21 cellular contexts compared by ENCODE assay signal in the genomic region with DNA sequence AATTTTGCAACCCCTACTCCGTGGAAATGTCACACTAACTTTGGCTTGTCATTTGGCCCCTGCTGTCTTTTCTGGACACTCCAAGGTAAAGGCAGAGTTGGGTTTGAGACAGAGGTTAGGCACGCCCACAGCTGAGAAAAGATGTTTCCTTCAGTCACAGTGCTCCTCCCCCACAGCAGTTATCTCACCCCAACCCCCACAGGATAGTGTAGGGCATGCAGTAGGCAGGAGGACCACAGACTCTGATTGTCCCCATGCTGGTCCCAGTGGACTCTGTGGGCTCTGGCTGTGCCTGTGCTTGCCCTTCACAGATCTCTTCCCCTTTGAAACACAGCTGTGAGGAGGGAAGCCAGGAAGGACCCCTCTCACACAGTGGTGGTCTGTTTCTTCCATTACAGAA.
DNase-seq lines count a peak whose midpoint lies in the region; ATAC-seq and TF ChIP-seq lines count a peak whose summit lies in the region.
"Had no signal": no experiment of that assay in that cellular context is flagged by ENCODE, and none has a peak within 500 bp of the region (broad histone marks: within the 10 kb centered on the region; RNA-seq: fewer than 3 reads in every experiment).

No MANE protein-coding gene starts in this region.

- TF ChIP-seq POLR2A in esophagus muscularis mucosa (IDR thresholded peaks at IDR 0.05; ENCODE audit: low read depth), result no peak

- no peaks in the 10 kb centered on the region for H4K20me1 ChIP-seq in MM.1S (ENCODE audit: insufficient read depth, low read length)

- H3K4me3 Mint-ChIP-seq in T-helper 2 cell treated with Interferon-gamma antibody and Interleukin-4, amounts not matched to agents 5 μg/mL and 100 μg/mL, for 36 hours, result peak overlapping the region; percentile 43
- H3K4me3 Mint-ChIP-seq in activated T-helper 2 cell treated with anti-CD3 and anti-CD28 coated beads, Interferon-gamma antibody, Interleukin-2, Interleukin-4, amounts not matched to agents 10 μg/mL and 5 μg/mL and 100 μg/mL, durations not matched to agents 14 hours and 24 hours and 36 hours (ENCODE audit: low read depth), result peak overlapping the region; percentile 13
- no peak overlapping the region for H3K4me3 Mint-ChIP-seq in stimulated activated memory B cell treated with anti-CD40 and anti-IgM and Interleukin-4, amounts not matched to agents 10 μg/mL and 1 μg/mL and 100 μg/mL, for 72 hours
- H3K4me3 Mint-ChIP-seq: central memory CD8-positive, alpha-beta T cell; IgD-negative memory B cell; neural crest cell had no signal

- peak overlapping the region; percentile 14; the same call in 1 of the 2 replicates for H3K4me2 ChIP-seq in MM.1S (ENCODE audit: low read depth, low read length)
- H3K4me2 ChIP-seq: SK-N-SH had no signal

- no peak overlapping the region for H3K9ac ChIP-seq in MM.1S (ENCODE audit: low read length)
- H3K9ac ChIP-seq: SK-N-SH had no signal

- H3K4me1 Mint-ChIP-seq in T-helper 2 cell treated with Interferon-gamma antibody and Interleukin-4, amounts not matched to agents 5 μg/mL and 100 μg/mL, for 36 hours (ENCODE audit: low read depth), result peaks cover 62% of the 10 kb centered on the region
- peaks cover 66% of the 10 kb centered on the region for H3K4me1 Mint-ChIP-seq in activated T-helper 2 cell treated with anti-CD3 and anti-CD28 coated beads, Interferon-gamma antibody, Interleukin-2, Interleukin-4, amounts not matched to agents 10 μg/mL and 5 μg/mL and 100 μg/mL, durations not matched to agents 14 hours and 24 hours and 36 hours (ENCODE audit: low read depth)
- no peaks in the 10 kb centered on the region for H3K4me1 Mint-ChIP-seq in stimulated activated memory B cell treated with anti-CD40 and anti-IgM and Interleukin-4, amounts not matched to agents 10 μg/mL and 1 μg/mL and 100 μg/mL, for 72 hours
- H3K4me1 Mint-ChIP-seq: central memory CD8-positive, alpha-beta T cell had no signal

- H3K27me3 ChIP-seq in MM.1S (replicated peaks; ENCODE audit: insufficient read depth, low read length), result no peaks in the 10 kb centered on the region
- no peaks in the 10 kb centered on the region for H3K27me3 ChIP-seq in esophagus muscularis mucosa
- H3K27me3 ChIP-seq: MG63, tibial nerve had no signal

- no peak for TF ChIP-seq EP300 in esophagus muscularis mucosa (IDR thresholded peaks at IDR 0.05)

- H3K9me2 ChIP-seq in MM.1S (replicated peaks; ENCODE audit: insufficient read depth, low read length), result no peaks in the 10 kb centered on the region
- H3K9me2 ChIP-seq: SK-N-SH had no signal

- peak overlapping the region; percentile 47 for H3K27ac Mint-ChIP-seq in T-helper 2 cell treated with Interferon-gamma antibody and Interleukin-4, amounts not matched to agents 5 μg/mL and 100 μg/mL, for 36 hours
- peak overlapping the region; percentile 82 for H3K27ac Mint-ChIP-seq in activated T-helper 2 cell treated with anti-CD3 and anti-CD28 coated beads, Interferon-gamma antibody, Interleukin-2, Interleukin-4, amounts not matched to agents 10 μg/mL and 5 μg/mL and 100 μg/mL, durations not matched to agents 14 hours and 24 hours and 36 hours
- H3K27ac Mint-ChIP-seq in stimulated activated memory B cell treated with anti-CD40 and anti-IgM and Interleukin-4, amounts not matched to agents 10 μg/mL and 1 μg/mL and 100 μg/mL, for 72 hours, result no peak overlapping the region
- H3K27ac Mint-ChIP-seq: IgD-negative memory B cell had no signal

- H3K79me2 ChIP-seq in MM.1S (ENCODE audit: low read length), result peaks cover 92% of the 10 kb centered on the region

- TF ChIP-seq CTCF in MM.1S (IDR thresholded peaks at IDR 0.05; ENCODE audit: low read length) (no peak), esophagus muscularis mucosa (IDR thresholded peaks at IDR 0.05) (no peak)

- H3K4me1 ChIP-seq in MM.1S (ENCODE audit: low read length) (peaks cover 26% of the 10 kb centered on the region), esophagus muscularis mucosa (no peaks in the 10 kb centered on the region)
- H3K4me1 ChIP-seq: tibial nerve had no signal

- H3K36me3 ChIP-seq in MM.1S (replicated peaks; ENCODE audit: insufficient read depth, low read length), result no peaks in the 10 kb centered on the region
- no peaks in the 10 kb centered on the region for H3K36me3 ChIP-seq in esophagus muscularis mucosa
- H3K36me3 ChIP-seq: MG63, tibial nerve had no signal

- peak overlapping the region; percentile 8; the same call in 1 of the 2 replicates for H3K27ac ChIP-seq in MM.1S (ENCODE audit: low read length)
- no peak overlapping the region for H3K27ac ChIP-seq in esophagus muscularis mucosa (replicated peaks in 1 of 4)
- H3K27ac ChIP-seq: tibial nerve had no signal

- H3K4me3 ChIP-seq in MM.1S (ENCODE audit: low read length) (no peak overlapping the region), esophagus muscularis mucosa (no peak overlapping the region)
- H3K4me3 ChIP-seq: MG63, tibial nerve had no signal

- no peaks in the 10 kb centered on the region for H3K27me3 Mint-ChIP-seq in T-helper 2 cell treated with Interferon-gamma antibody and Interleukin-4, amounts not matched to agents 5 μg/mL and 100 μg/mL, for 36 hours (ENCODE audit: low read depth)
- H3K27me3 Mint-ChIP-seq in activated T-helper 2 cell treated with anti-CD3 and anti-CD28 coated beads, Interferon-gamma antibody, Interleukin-2, Interleukin-4, amounts not matched to agents 10 μg/mL and 5 μg/mL and 100 μg/mL, durations not matched to agents 14 hours and 24 hours and 36 hours (ENCODE audit: low read depth), result no peaks in the 10 kb centered on the region
- H3K27me3 Mint-ChIP-seq in stimulated activated memory B cell treated with anti-CD40 and anti-IgM and Interleukin-4, amounts not matched to agents 10 μg/mL and 1 μg/mL and 100 μg/mL, for 72 hours, result no peaks in the 10 kb centered on the region

- no peak for DNase-seq in T-helper 2 cell treated with Interferon-gamma antibody and Interleukin-4, amounts not matched to agents 5 μg/mL and 100 μg/mL, for 36 hours (ENCODE audit: low spot score)
- DNase-seq in T-helper 2 cell (no peak), MM.1S (no peak), NCI-H146 (lab: John Stamatoyannopoulos, UW) (no peak), esophagus muscularis mucosa (ENCODE audit: extremely low spot score) (no peak), DMS79 (lab: John Stamatoyannopoulos, UW) (no peak)
- no peak for DNase-seq in activated T-helper 2 cell treated with anti-CD3 and anti-CD28 coated beads, Interferon-gamma antibody, Interleukin-2, Interleukin-4, amounts not matched to agents 10 μg/mL and 5 μg/mL and 100 μg/mL, durations not matched to agents 14 hours and 24 hours and 36 hours (ENCODE audit: low spot score)
- DNase-seq: activated CD4-positive, CD25-positive, alpha-beta regulatory T cell treated with anti-CD3 and anti-CD28 coated beads, Interleukin-2, amount 50 U/mL, for 72 hours; activated T-cell treated with anti-CD3 and anti-CD28 coated beads, Interleukin-2, amount 50 U/mL, for 48 hours; AML-193; DMS53; islet precursor cell; MG63; NCI-H510A treated with DMSO at 0.1 percent for 48 hours; SK-N-SH had no signal

- peak; percentile 68 for ATAC-seq in stimulated activated memory B cell treated with anti-CD40 and anti-IgM and Interleukin-4, amounts not matched to agents 10 μg/mL and 1 μg/mL and 100 μg/mL, for 72 hours
- ATAC-seq: sciatic nerve had no signal

- WGBS in esophagus muscularis mucosa, result 98% methylated on average over 2 of the region's 2 CpGs

- no peaks in the 10 kb centered on the region for H3F3A ChIP-seq in MM.1S (ENCODE audit: insufficient read depth, low read length)

- H3K9me3 Mint-ChIP-seq in T-helper 2 cell treated with Interferon-gamma antibody and Interleukin-4, amounts not matched to agents 5 μg/mL and 100 μg/mL, for 36 hours, result peaks cover 44% of the 10 kb centered on the region
- peaks cover 33% of the 10 kb centered on the region for H3K9me3 Mint-ChIP-seq in activated T-helper 2 cell treated with anti-CD3 and anti-CD28 coated beads, Interferon-gamma antibody, Interleukin-2, Interleukin-4, amounts not matched to agents 10 μg/mL and 5 μg/mL and 100 μg/mL, durations not matched to agents 14 hours and 24 hours and 36 hours
- H3K9me3 Mint-ChIP-seq in stimulated activated memory B cell treated with anti-CD40 and anti-IgM and Interleukin-4, amounts not matched to agents 10 μg/mL and 1 μg/mL and 100 μg/mL, for 72 hours, result peaks cover 16% of the 10 kb centered on the region

- intact Hi-C loops in activated T-helper 2 cell treated with anti-CD3 and anti-CD28 coated beads, Interferon-gamma antibody, Interleukin-2, Interleukin-4, amounts not matched to agents 10 μg/mL and 5 μg/mL and 100 μg/mL, durations not matched to agents 14 hours and 24 hours and 36 hours (cut with micrococcal nuclease), result no loop called here
- intact Hi-C loops in esophagus muscularis mucosa (cut with DNase I), result no loop called here

- peaks cover 90% of the 10 kb centered on the region for H3K36me3 Mint-ChIP-seq in T-helper 2 cell treated with Interferon-gamma antibody and Interleukin-4, amounts not matched to agents 5 μg/mL and 100 μg/mL, for 36 hours (ENCODE audit: low read depth)
- peaks cover 99% of the 10 kb centered on the region for H3K36me3 Mint-ChIP-seq in activated T-helper 2 cell treated with anti-CD3 and anti-CD28 coated beads, Interferon-gamma antibody, Interleukin-2, Interleukin-4, amounts not matched to agents 10 μg/mL and 5 μg/mL and 100 μg/mL, durations not matched to agents 14 hours and 24 hours and 36 hours (ENCODE audit: low read depth)
- peaks cover 7% of the 10 kb centered on the region for H3K36me3 Mint-ChIP-seq in stimulated activated memory B cell treated with anti-CD40 and anti-IgM and Interleukin-4, amounts not matched to agents 10 μg/mL and 1 μg/mL and 100 μg/mL, for 72 hours

- H3K9me3 ChIP-seq in MM.1S (replicated peaks; ENCODE audit: insufficient read depth, low read length), result no peaks in the 10 kb centered on the region
- peaks cover 0 to 15% (median 15%) of the 10 kb centered on the region in 4 donors for H3K9me3 ChIP-seq in esophagus muscularis mucosa
- H3K9me3 ChIP-seq: MG63, SK-N-SH had no signal

- no peak overlapping the region for H2AFZ ChIP-seq in MM.1S (ENCODE audit: low read length)
